Comparison of ENCODE assay signal across 8 cellular contexts in the genomic region with DNA sequence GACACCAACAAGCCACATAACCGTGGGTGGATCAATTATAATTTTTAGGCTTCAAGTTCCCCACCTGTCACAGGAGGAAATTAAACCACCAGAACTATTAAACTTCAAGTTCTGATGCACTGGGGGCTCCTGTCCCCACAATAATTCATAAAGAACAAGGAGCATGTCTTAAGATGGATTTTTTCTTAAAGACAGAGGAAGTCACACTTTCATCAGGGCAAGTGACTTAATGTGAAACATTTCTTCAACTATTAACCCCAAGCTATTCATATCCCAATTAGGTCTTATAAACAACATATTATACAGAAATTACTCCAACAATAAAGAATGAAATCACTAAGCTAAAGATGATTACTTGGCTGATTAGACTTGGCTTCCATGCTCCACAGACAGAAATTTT.
"Had no signal": no experiment of that assay in that cellular context is flagged by ENCODE, and none has a peak within 500 bp of the region (broad histone marks: within the 10 kb centered on the region; RNA-seq: fewer than 3 reads in every experiment).

No MANE protein-coding gene starts in this region.

- H3K4me3 ChIP-seq: K562 had no signal

- H3K4me3 Mint-ChIP-seq: IgD-negative memory B cell had no signal

- ATAC-seq: HepG2, K562 had no signal

- FAIRE-seq: HepG2, HTR-8/SVneo, K562 had no signal

- H3K27ac Mint-ChIP-seq: IgD-negative memory B cell had no signal

- H3K27ac ChIP-seq: HL-60 had no signal

- DNase-seq: IMR-90, KBM-7, KG1 had no signal
